15 cellular contexts compared by ENCODE assay signal in the genomic region with DNA sequence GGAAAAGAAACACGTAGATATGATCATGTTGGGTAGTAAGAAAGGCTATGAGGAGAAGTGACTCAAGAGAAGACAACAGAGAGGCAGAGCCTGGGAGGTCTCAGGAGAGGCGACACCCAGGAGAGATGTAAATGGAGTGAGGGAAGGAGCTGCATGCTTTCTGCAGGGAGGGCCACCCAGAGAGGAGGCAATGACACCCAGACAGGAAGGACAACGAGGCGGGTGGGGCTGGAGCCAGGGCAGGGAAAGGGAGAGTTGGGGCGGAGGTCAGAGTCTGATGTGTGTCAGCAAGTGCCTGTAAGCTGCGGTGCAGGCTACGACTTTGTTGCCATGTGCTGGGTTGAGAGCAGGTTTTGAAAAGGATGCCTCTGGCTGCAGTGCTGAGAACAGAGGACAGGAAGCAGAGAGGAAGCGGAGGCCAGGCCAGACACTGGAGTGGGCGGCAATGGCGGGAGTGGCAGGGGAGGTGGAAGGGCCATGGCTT. TPM values are rescaled to one million over a fixed set of nuclear protein-coding genes. Genes with fewer than 3 reads are reported as not detected.
DNase-seq lines count a peak whose midpoint lies in the region; ATAC-seq, FAIRE-seq and TF ChIP-seq lines count a peak whose summit lies in the region.
"Had no signal": no experiment of that assay in that cellular context is flagged by ENCODE, and none has a peak within 500 bp of the region (broad histone marks: within the 10 kb centered on the region; RNA-seq: fewer than 3 reads in every experiment).

No MANE protein-coding gene starts in this region.

- CTCF ChIA-PET in HEK293 (lab: Yijun Ruan, JAX) = interaction anchor here (0.6 kb wide), 2 partner anchors 27 to 92 kb away, joined by 3 to 4 read pairs; no protein-coding TSS in a partner anchor

- no peak for TF ChIP-seq CTCF in HEK293 (tag by site-specific recombination; IDR thresholded peaks at IDR 0.05)
- TF ChIP-seq CTCF in epithelial cell of esophagus (IDR thresholded peaks at IDR 0.05; ENCODE audit: insufficient read depth, low read depth, low read length, missing control alignments) = no peak

- no peak overlapping the region for H3K27ac Mint-ChIP-seq in stimulated activated memory B cell treated with anti-CD40 and anti-IgM and Interleukin-4, amounts not matched to agents 10 μg/mL and 1 μg/mL and 100 μg/mL, for 72 hours
- H3K27ac Mint-ChIP-seq: CD4-positive, alpha-beta T cell had no signal

- no peak for FAIRE-seq in RCC 7860 (lab: Jason Lieb, UNC)
- FAIRE-seq: endometrium had no signal

- no peak overlapping the region for H3K18ac ChIP-seq in neuronal stem cell (ENCODE audit: low read length)

- no CpG with 5 or more reads among the region's 10 CpGs for WGBS in neuronal stem cell (ENCODE audit: extremely low coverage in 2 of 2, insufficient read length in 2 of 2, insufficient replicate concordance in 1 of 2), 2 donors

- H3K4ac ChIP-seq in neuronal stem cell (ENCODE audit: low read length) = no peak overlapping the region

- H3K4me1 ChIP-seq in HEK293 (ENCODE audit: control insufficient read depth, insufficient read depth, low read length) (peaks cover 9% of the 10 kb centered on the region), SJSA1 (replicated peaks) (peaks cover 95% of the 10 kb centered on the region), neuronal stem cell (ENCODE audit: control insufficient read depth in 2 of 2, insufficient read depth in 1 of 2, low read depth in 1 of 2, low read length in 2 of 2) (peaks cover 7 to 18% of the 10 kb centered on the region in 2 donors)

- DNase-seq in SJSA1 (ENCODE audit: low read depth in 1 of 2, low spot score in 2 of 2) (peak; percentile 99 to 100), epithelial cell of esophagus (ENCODE audit: low read depth) (peak; percentile 7), neuronal stem cell (ENCODE audit: low spot score) (no peak), epidermal melanocyte (ENCODE audit: insufficient read length, low spot score) (no peak), RCC 7860 (ENCODE audit: low spot score) (no peak)
- DNase-seq: activated CD4-positive, alpha-beta T cell treated with anti-CD3 and anti-CD28 coated beads, Interleukin-2, amount 50 U/mL, for 1 hour; CD4-positive, alpha-beta T cell had no signal

- peak overlapping the region; percentile 70 for H2AFZ ChIP-seq in neuronal stem cell (ENCODE audit: low read length)

- H3K14ac ChIP-seq in neuronal stem cell (ENCODE audit: low read length) = no peak overlapping the region

- POLR2A ChIA-PET in HEK293 (lab: Yijun Ruan, JAX) = no interaction called here

- H3K79me1 ChIP-seq in neuronal stem cell (ENCODE audit: low read depth, low read length) = no peaks in the 10 kb centered on the region

- H2BK12ac ChIP-seq in neuronal stem cell (ENCODE audit: low read length) = peak overlapping the region; percentile 69

- no peaks in the 10 kb centered on the region for H3K27me3 ChIP-seq in SJSA1 (replicated peaks)
- H3K27me3 ChIP-seq in neuronal stem cell (ENCODE audit: control insufficient read depth in 3 of 3, insufficient read depth in 3 of 3, low read depth in 1 of 3, low read length in 3 of 3) = peaks cover 0 to 15% (median 5%) of the 10 kb centered on the region in 3 experiments
- H3K27me3 ChIP-seq: adrenal gland had no signal

- H3K9me3 ChIP-seq in HEK293 (ENCODE audit: control insufficient read depth, insufficient read depth, low read depth, low read length) (no peaks in the 10 kb centered on the region), SJSA1 (replicated peaks) (peaks cover 8% of the 10 kb centered on the region), neuronal stem cell (replicated peaks in 1 of 2; ENCODE audit: control insufficient read depth in 2 of 2, insufficient read depth in 1 of 2, low read depth in 1 of 2, low read length in 2 of 2) (no peaks in the 10 kb centered on the region)
- H3K9me3 ChIP-seq: adrenal gland had no signal

- no peaks in the 10 kb centered on the region for H3K36me3 Mint-ChIP-seq in stimulated activated memory B cell treated with anti-CD40 and anti-IgM and Interleukin-4, amounts not matched to agents 10 μg/mL and 1 μg/mL and 100 μg/mL, for 72 hours

- H3K4me3 Mint-ChIP-seq in stimulated activated memory B cell treated with anti-CD40 and anti-IgM and Interleukin-4, amounts not matched to agents 10 μg/mL and 1 μg/mL and 100 μg/mL, for 72 hours = no peak overlapping the region
- H3K4me3 Mint-ChIP-seq: CD4-positive, alpha-beta T cell had no signal

- no peaks in the 10 kb centered on the region for H3K4me1 Mint-ChIP-seq in stimulated activated memory B cell treated with anti-CD40 and anti-IgM and Interleukin-4, amounts not matched to agents 10 μg/mL and 1 μg/mL and 100 μg/mL, for 72 hours

- H3K27me3 Mint-ChIP-seq in stimulated activated memory B cell treated with anti-CD40 and anti-IgM and Interleukin-4, amounts not matched to agents 10 μg/mL and 1 μg/mL and 100 μg/mL, for 72 hours = peaks cover 45% of the 10 kb centered on the region
- H3K27me3 Mint-ChIP-seq: CD4-positive, alpha-beta T cell had no signal

- H4K8ac ChIP-seq in neuronal stem cell (ENCODE audit: low read depth, low read length) = no peak overlapping the region

- peak overlapping the region; percentile 46 for H3K9ac ChIP-seq in neuronal stem cell (ENCODE audit: low read depth, low read length, poor library complexity)

- no peak for ATAC-seq in HG03520 (IDR thresholded peaks at IDR 0.05; ENCODE audit: unreplicated experiment)
- no peak for ATAC-seq in stimulated activated memory B cell treated with anti-CD40 and anti-IgM and Interleukin-4, amounts not matched to agents 10 μg/mL and 1 μg/mL and 100 μg/mL, for 72 hours

- H3K36me3 ChIP-seq in HEK293 (ENCODE audit: control insufficient read depth in 2 of 2, insufficient read depth in 1 of 2, low read length in 2 of 2) (no peaks in the 10 kb centered on the region), SJSA1 (peaks cover 10% of the 10 kb centered on the region; the same call in 1 of the 2 replicates), neuronal stem cell (replicated peaks in 1 of 2; ENCODE audit: control insufficient read depth in 2 of 2, insufficient read depth in 2 of 2, low read length in 2 of 2) (no peaks in the 10 kb centered on the region)
- H3K36me3 ChIP-seq: adrenal gland had no signal

- no peak overlapping the region for H3K4me2 ChIP-seq in neuronal stem cell (ENCODE audit: insufficient read depth, low read length, poor library complexity, severe bottlenecking)

- no peak overlapping the region for H2BK120ac ChIP-seq in neuronal stem cell (ENCODE audit: low read depth, low read length)

- no peak overlapping the region for H2BK5ac ChIP-seq in neuronal stem cell (ENCODE audit: low read length)

- H3K27ac ChIP-seq in HEK293 (ENCODE audit: extremely low read depth, low read depth, low read length) = no peak overlapping the region
- H3K27ac ChIP-seq in SJSA1 = peak overlapping the region; percentile 97
- H3K27ac ChIP-seq in neuronal stem cell (replicated peaks; ENCODE audit: low read length) = no peak overlapping the region
- H3K27ac ChIP-seq: SK-N-MC had no signal

- peak overlapping the region; percentile 48 for H2AK5ac ChIP-seq in neuronal stem cell (ENCODE audit: low read depth, low read length)

- peak overlapping the region; percentile 19 for H3K23ac ChIP-seq in neuronal stem cell (ENCODE audit: low read depth, low read length, poor library complexity)

- H3K4me3 ChIP-seq in HEK293 (ENCODE audit: low read depth, low read length) (no peak overlapping the region), SJSA1 (no peak overlapping the region), epithelial cell of esophagus (ENCODE audit: low read length) (no peak overlapping the region), neuronal stem cell (ENCODE audit: low read length in 2 of 2) (no peak overlapping the region)
- H3K4me3 ChIP-seq: adrenal gland, SK-N-MC had no signal

- H2BK15ac ChIP-seq in neuronal stem cell (ENCODE audit: low read length) = peak overlapping the region; percentile 65

- no peaks in the 10 kb centered on the region for H3K9me3 Mint-ChIP-seq in stimulated activated memory B cell treated with anti-CD40 and anti-IgM and Interleukin-4, amounts not matched to agents 10 μg/mL and 1 μg/mL and 100 μg/mL, for 72 hours

- no peak overlapping the region for H4K91ac ChIP-seq in neuronal stem cell (ENCODE audit: low read depth, low read length, poor library complexity)

TF ChIP-seq in HEK293, 187 proteins besides CTCF, POLR2A, EP300 and RAD21:
- 0 out of 2 replicates have a peak, but pooled peaks have one; percentile 20 for TF ChIP-seq ZIC2 (tag by site-specific recombination; IDR thresholded peaks at IDR 0.05)
- TF ChIP-seq KLF1 (tag by site-specific recombination; IDR thresholded peaks at IDR 0.05) = peak; percentile 98
- TF ChIP-seq ZNF510 (tag by site-specific recombination; IDR thresholded peaks at IDR 0.05; ENCODE audit: insufficient replicate concordance) = no peak
- TF ChIP-seq ZFHX2 (tag by site-specific recombination; conservative IDR thresholded peaks at IDR 0.05) = peak; percentile 58; the same call in 1 of the 2 replicates
- no peak for TF ChIP-seq ZNF324 (tag by site-specific recombination; IDR thresholded peaks at IDR 0.05)
- peak; percentile 96 for TF ChIP-seq GLIS1 (tag by site-specific recombination; IDR thresholded peaks at IDR 0.05)
- TF ChIP-seq ZNF341 (tag by site-specific recombination; IDR thresholded peaks at IDR 0.05; ENCODE audit: low read depth) = 0 out of 2 replicates have a peak, but pooled peaks have one; percentile 9
TF ChIP-seq in HEK293: peak in this region for 5.

RNA-seq across cellular contexts. Expression of a gene that starts 31.3 kb away (rescaled TPM):
- 4.5 and 12.1 TPM in 2 replicates for total RNA-seq in SJSA1 (2014; rRNA removed; shearing (Covaris generic))
- not detected for polyA plus RNA-seq in neuronal stem cell (2013, experiment 1 of 2)
- not detected for polyA plus RNA-seq in neuronal stem cell (2013, experiment 2 of 2)
- total RNA-seq: CD4-positive, alpha-beta T cell; HT1080 had no signal
- polyA plus RNA-seq: neural cell had no signal

RNA-seq across cellular contexts. Expression of a gene that starts 49.1 kb away (rescaled TPM):
- total RNA-seq in SJSA1 (2014; rRNA removed; shearing (Covaris generic)) = 1.3 and 4.1 TPM in 2 replicates
- polyA plus RNA-seq in neuronal stem cell (2013, experiment 1 of 2) = 0.20 TPM
- polyA plus RNA-seq in neuronal stem cell (2013, experiment 2 of 2) = 0.19 TPM
- total RNA-seq: CD4-positive, alpha-beta T cell; HT1080 had no signal

Comparison
In these comparisons a context has a peak if more than half of its experiments do, and no peak if none do; other contexts are left out.
1. DNase-seq: peak in SJSA1 (2 of 2) and epithelial cell of esophagus (single experiment); none in neuronal stem cell (single experiment), epidermal melanocyte (single experiment) and RCC 7860 (single experiment).